8 cellular contexts compared by ENCODE assay signal in the genomic region with DNA sequence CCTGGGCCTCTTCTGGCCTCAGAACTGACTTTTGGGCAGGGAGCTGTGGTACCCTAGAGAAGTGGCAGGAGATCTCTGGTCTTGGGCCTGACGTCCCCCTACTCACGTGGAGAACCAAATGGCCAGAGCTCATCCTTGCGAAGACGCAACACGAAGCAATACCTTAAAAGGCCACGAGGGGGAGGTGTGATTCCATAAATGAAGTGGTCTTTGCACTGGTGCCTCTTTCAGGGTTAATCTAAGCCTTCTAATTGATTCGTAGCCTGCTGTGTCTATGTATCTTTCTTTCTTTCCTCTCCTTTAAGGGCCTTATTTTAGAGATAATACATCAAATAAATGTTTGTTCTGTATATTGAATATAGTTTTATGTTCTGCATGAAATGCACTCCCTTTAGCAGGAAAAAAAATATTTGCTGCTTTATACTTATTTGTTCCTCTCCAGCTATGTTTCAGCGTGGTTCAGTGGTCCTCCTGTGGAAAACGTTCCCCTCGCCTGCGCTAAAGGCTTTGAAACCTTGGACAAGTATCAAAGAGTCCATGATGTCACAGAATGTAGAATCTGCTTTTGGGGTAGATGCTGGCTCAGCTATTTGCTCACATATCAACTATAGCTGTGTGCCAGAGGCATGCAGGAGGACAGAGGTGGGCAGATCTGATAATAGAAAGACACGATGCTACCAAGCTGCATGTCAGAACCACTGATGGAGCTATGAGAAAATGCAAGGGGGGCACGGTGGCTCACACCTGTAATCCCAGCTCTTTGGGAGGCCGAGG.
DNase-seq lines count a peak whose midpoint lies in the region; ATAC-seq and TF ChIP-seq lines count a peak whose summit lies in the region.

No MANE protein-coding gene starts in this region.

- H3K4me3 ChIP-seq in AG09309 (ENCODE audit: control insufficient read depth, low read depth, low read length) = no peak overlapping the region

- peak; percentile 87 for ATAC-seq in GM18868 (IDR thresholded peaks at IDR 0.05; ENCODE audit: unreplicated experiment)
- ATAC-seq in HG03457 (IDR thresholded peaks at IDR 0.05; ENCODE audit: unreplicated experiment) = peak; percentile 90

- DNase-seq in AG09309 (ENCODE audit: low read depth) (peak; percentile 25), NCI-H526 (lab: John Stamatoyannopoulos, UW) (peak; percentile 66 to 94), ecto neural progenitor cell (ENCODE audit: low spot score) (peak; percentile 80), medulla oblongata (ENCODE audit: extremely low spot score) (peak; percentile 85)
- DNase-seq in activated CD4-positive, alpha-beta T cell treated with anti-CD3 and anti-CD28 coated beads, Interleukin-2, amount 50 U/mL, for 1 hour = peak; percentile 69
- peak; percentile 21 to 37 for DNase-seq in stimulated activated CD8-positive, alpha-beta memory T cell treated with anti-CD3 and anti-CD28 coated beads, Interleukin-15, amount 100 ng/mL, for 4 hours (ENCODE audit: low read depth in 2 of 2)

- TF ChIP-seq CTCF in AG09309 (IDR thresholded peaks at IDR 0.05; ENCODE audit: control insufficient read depth, insufficient read depth, low read depth, low read length, missing control alignments) = peak; percentile 77

Comparison
In these comparisons a context has a peak if more than half of its experiments do, and no peak if none do; other contexts are left out.
1. DNase-seq: peak in every context shown above with its lines; median percentile 85 in medulla oblongata; 80 in NCI-H526; 80 in ecto neural progenitor cell; 69 in activated CD4-positive, alpha-beta T cell treated with anti-CD3 and anti-CD28 coated beads, Interleukin-2, amount 50 U/mL, for 1 hour; 29 in stimulated activated CD8-positive, alpha-beta memory T cell treated with anti-CD3 and anti-CD28 coated beads, Interleukin-15, amount 100 ng/mL, for 4 hours; 25 in AG09309.